27 cellular contexts compared by ENCODE assay signal in genomic region chr17:41823580-41823979, GRCh38. TPM values are rescaled to one million over a fixed set of nuclear protein-coding genes. Genes with fewer than 3 reads are reported as not detected.
DNase-seq lines count a peak whose midpoint lies in the region; ATAC-seq, FAIRE-seq and TF ChIP-seq lines count a peak whose summit lies in the region.
"Had no signal": no experiment of that assay in that cellular context is flagged by ENCODE, and none has a peak within 500 bp of the region (broad histone marks: within the 10 kb centered on the region; RNA-seq: fewer than 3 reads in every experiment).

No MANE protein-coding gene starts in this region.

- H3K27me3 ChIP-seq in GM23338 (ENCODE audit: insufficient read depth), result no peaks in the 10 kb centered on the region
- H3K27me3 ChIP-seq in WERI-Rb-1 (ENCODE audit: insufficient read depth, low read depth, severe bottlenecking), result no peaks in the 10 kb centered on the region
- no peaks in the 10 kb centered on the region for H3K27me3 ChIP-seq in body of pancreas
- H3K27me3 ChIP-seq: MG63, SJSA1 had no signal

- CTCF ChIA-PET in A549 (lab: Yijun Ruan, JAX), result interaction anchor here (0.7 to 3.6 kb wide), 6 partner anchors 9 to 41 kb away, joined by 3 to 14 read pairs (median 5); partner anchors contain the start of genes FKBP10, JUP and P3H4

- H3K36me3 Mint-ChIP-seq in GM23338 (ENCODE audit: low read depth), result peaks cover 58% of the 10 kb centered on the region
- peaks cover 25% of the 10 kb centered on the region for H3K36me3 Mint-ChIP-seq in nephron progenitor cell (ENCODE audit: low read depth)
- H3K36me3 Mint-ChIP-seq in activated T-cell treated with anti-CD3 and anti-CD28 coated beads, Interleukin-2, amount 50 U/mL, for 4 hours (ENCODE audit: insufficient read depth), result no peaks in the 10 kb centered on the region

- H3K4me2 ChIP-seq in A549, result no peak overlapping the region
- H3K4me2 ChIP-seq in GM23338, result no peak overlapping the region

- H3K27me3 Mint-ChIP-seq in GM23338 (ENCODE audit: insufficient read depth, low read depth, poor library complexity) (peaks cover 18% of the 10 kb centered on the region), nephron progenitor cell (ENCODE audit: low read depth, poor library complexity) (no peaks in the 10 kb centered on the region)
- no peaks in the 10 kb centered on the region for H3K27me3 Mint-ChIP-seq in activated T-cell treated with anti-CD3 and anti-CD28 coated beads, Interleukin-2, amount 50 U/mL, for 4 hours (ENCODE audit: low read depth)

- ATAC-seq in A549, result no peak; a peak in 1 of 6 replicates
- no peak for ATAC-seq in GM23338
- ATAC-seq in activated T-cell treated with anti-CD3 and anti-CD28 coated beads, Interleukin-2, amount 50 U/mL, for 4 hours, result no peak
- ATAC-seq in body of pancreas, result no peak

- H3K9me3 Mint-ChIP-seq in GM23338, result no peaks in the 10 kb centered on the region
- H3K9me3 Mint-ChIP-seq in nephron progenitor cell, result no peaks in the 10 kb centered on the region
- H3K9me3 Mint-ChIP-seq in activated T-cell treated with anti-CD3 and anti-CD28 coated beads, Interleukin-2, amount 50 U/mL, for 4 hours, result no peaks in the 10 kb centered on the region
- H3K9me3 Mint-ChIP-seq: CD8-positive, alpha-beta memory T cell; HFFc6; IgD-negative memory B cell had no signal

- no peaks in the 10 kb centered on the region for H3K9me2 ChIP-seq in GM23338 (ENCODE audit: insufficient read depth)

- H3K4me1 Mint-ChIP-seq in GM23338 (peaks cover 11% of the 10 kb centered on the region), nephron progenitor cell (peaks cover 47% of the 10 kb centered on the region)
- H3K4me1 Mint-ChIP-seq in activated T-cell treated with anti-CD3 and anti-CD28 coated beads, Interleukin-2, amount 50 U/mL, for 4 hours (ENCODE audit: low read depth), result no peaks in the 10 kb centered on the region
- H3K4me1 Mint-ChIP-seq: CD8-positive, alpha-beta memory T cell; IgD-negative memory B cell had no signal

- DNase-seq in A549 (ENCODE audit: low read depth in 1 of 2, low spot score in 1 of 2) (no peak), GM23338 (ENCODE audit: low spot score) (no peak), WERI-Rb-1 (peak; percentile 96), nephron progenitor cell (no peak), NCI-H748 (lab: John Stamatoyannopoulos, UW; ENCODE audit: unreplicated experiment) (no peak), body of pancreas (no peak)
- no peak for DNase-seq in activated T-cell treated with anti-CD3 and anti-CD28 coated beads, Interleukin-2, amount 50 U/mL, for 4 hours
- DNase-seq: ACHN; C1 segment of cervical spinal cord; CD8-positive, alpha-beta memory T cell; HFFc6; Kasumi-1; MG63; NCI-H1048; NCI-H1436 treated with DMSO at 0.1 percent for 48 hours; NCI-H2029; NCI-H2171; NCI-H446; NCI-H526 treated with DMSO at 0.1 percent for 48 hours; NK-92 treated with Interleukin-12 subunit alpha and Interleukin-12 subunit beta, amount 100 ng/mL, for 24 hours; SW 1271 had no signal

- POLR2A ChIA-PET in A549 (lab: Yijun Ruan, JAX), result interaction anchor here (1.1 to 2.2 kb wide), 2 partner anchors 11 to 42 kb away, joined by 4 to 8 read pairs; partner anchors contain the start of genes FKBP10, KLHL11 and P3H4

- H3K4me3 Mint-ChIP-seq in GM23338 (no peak overlapping the region), nephron progenitor cell (no peak overlapping the region)
- H3K4me3 Mint-ChIP-seq in activated T-cell treated with anti-CD3 and anti-CD28 coated beads, Interleukin-2, amount 50 U/mL, for 4 hours, result no peak overlapping the region
- H3K4me3 Mint-ChIP-seq: HFFc6, IgD-negative memory B cell had no signal

- no peak for TF ChIP-seq RAD21 in A549 (conservative IDR thresholded peaks at IDR 0.05 in 1 of 2, IDR thresholded peaks at IDR 0.05 in 1 of 2)

- H4K20me1 ChIP-seq in GM23338 (replicated peaks; ENCODE audit: insufficient read depth), result no peaks in the 10 kb centered on the region; the same call in 1 of the 2 replicates

- TF ChIP-seq POLR2A in A549 (IDR thresholded peaks at IDR 0.05; ENCODE audit: low read length) (no peak), body of pancreas (IDR thresholded peaks at IDR 0.05) (no peak)

- no peak overlapping the region for H3K27ac ChIP-seq in A549
- 0 out of 2 replicates have a peak overlapping the region, but pooled peaks have one; percentile 26 for H3K27ac ChIP-seq in GM23338 (ENCODE audit: low read depth)
- peak overlapping the region; percentile 80 for H3K27ac ChIP-seq in WERI-Rb-1
- no peak overlapping the region for H3K27ac ChIP-seq in body of pancreas
- H3K27ac ChIP-seq: HL-60, SJSA1 had no signal

- no peaks in the 10 kb centered on the region for H3K79me2 ChIP-seq in GM23338 (replicated peaks; ENCODE audit: insufficient read depth)

- TF ChIP-seq CTCF in A549 (IDR thresholded peaks at IDR 0.05), result no peak
- TF ChIP-seq CTCF in GM23338 (conservative IDR thresholded peaks at IDR 0.05; ENCODE audit: low read depth in 2 of 2), result no peak
- TF ChIP-seq CTCF in WERI-Rb-1 (IDR thresholded peaks at IDR 0.05; ENCODE audit: low read depth, low read length), result no peak
- TF ChIP-seq CTCF in nephron progenitor cell (IDR thresholded peaks at IDR 0.05), result no peak
- no peak for TF ChIP-seq CTCF in body of pancreas (IDR thresholded peaks at IDR 0.05)

- H3K9me3 ChIP-seq in A549 (no peaks in the 10 kb centered on the region), WERI-Rb-1 (ENCODE audit: severe bottlenecking) (no peaks in the 10 kb centered on the region), body of pancreas (no peaks in the 10 kb centered on the region)
- H3K9me3 ChIP-seq: MG63, SJSA1 had no signal

- H3F3A ChIP-seq in GM23338 (replicated peaks; ENCODE audit: low read depth), result peaks cover 6% of the 10 kb centered on the region; the same call in 1 of the 2 replicates

- FAIRE-seq in A549 (lab: Jason Lieb, UNC), result no peak

- 92% methylated on average over 7 of the region's 7 CpGs for WGBS in A549 (ENCODE audit: missing lambda C conversion rate)
- 87 to 94% methylated on average over 7 of the region's 7 CpGs for WGBS in body of pancreas, 2 donors

- H3K36me3 ChIP-seq in GM23338 (ENCODE audit: insufficient read depth) (peaks cover 4% of the 10 kb centered on the region), WERI-Rb-1 (peaks cover 77% of the 10 kb centered on the region), body of pancreas (replicated peaks in 1 of 2; ENCODE audit: insufficient read depth in 1 of 2, low read depth in 2 of 2) (no peaks in the 10 kb centered on the region)

- TF ChIP-seq EP300 in A549 (IDR thresholded peaks at IDR 0.05), result no peak

- H3K4me1 ChIP-seq in A549, result no peaks in the 10 kb centered on the region
- peaks cover 12% of the 10 kb centered on the region for H3K4me1 ChIP-seq in GM23338 (ENCODE audit: insufficient read depth)
- H3K4me1 ChIP-seq in body of pancreas, result no peaks in the 10 kb centered on the region
- H3K4me1 ChIP-seq: SJSA1 had no signal

- H3K27ac Mint-ChIP-seq in GM23338 (no peak overlapping the region), nephron progenitor cell (peak overlapping the region; percentile 39)
- H3K27ac Mint-ChIP-seq: IgD-negative memory B cell had no signal

- H3K4me3 ChIP-seq in A549 (no peak overlapping the region), GM23338 (no peak overlapping the region), WERI-Rb-1 (ENCODE audit: low read depth, low read length) (peak overlapping the region; percentile 7), body of pancreas (no peak overlapping the region)
- H3K4me3 ChIP-seq: MG63, SJSA1 had no signal

- no peak overlapping the region for H2AFZ ChIP-seq in GM23338

- intact Hi-C loops in body of pancreas (cut with DNase I), result no loop called here

RNA-seq across cellular contexts. Expression of gene FKBP10, which starts 10.8 kb away (rescaled TPM):
- polyA plus RNA-seq in A549 (2011; rRNA removed), result 109 and 112 TPM in 2 replicates
- polyA plus RNA-seq in A549 (2012; cell fraction: cytosol; rRNA removed), result 159 and 188 TPM in 2 replicates
- polyA plus RNA-seq in A549 (2012; cell fraction: nucleus; rRNA removed), result 819 and 928 TPM in 2 replicates
- polyA plus RNA-seq in A549 (2017; fragmentation: RNase III; extraction: RNeasy Plus Mini Kit Qiagen cat#74134 plus additional on column Dnase treatment), result 109 to 121 TPM (median 119 TPM) in 3 replicates
- 95.2 and 115 TPM in 2 replicates for polyA minus RNA-seq in A549 (2011; rRNA and poly(A)+ RNA removed)
- 137 and 151 TPM in 2 replicates for total RNA-seq in GM23338 (2014; rRNA removed; shearing (Covaris generic))
- 26.2 and 32.2 TPM in 2 replicates for polyA plus RNA-seq in GM23338 (2016; fragmentation: Nextera tagmentation; extraction: Ambion mirVana)
- 1 to 10 TPM in 1 of 3 donors, under 1 TPM in 2; 0.68 to 1.2 (median 0.76) TPM for total RNA-seq in activated T-cell treated with anti-CD3 and anti-CD28 coated beads, Interleukin-2, amount 50 U/mL, for 4 hours
- total RNA-seq in body of pancreas, result 10 to 100 TPM; 22.3 to 33.6 TPM
- polyA plus RNA-seq: CD8-positive, alpha-beta memory T cell; IgD-negative memory B cell had no signal

RNA-seq across cellular contexts. Expression of gene P3H4, which starts 11.8 kb away (rescaled TPM):
- polyA plus RNA-seq in A549 (2011; rRNA removed), result 32.1 and 36.0 TPM in 2 replicates
- 61.6 and 63.9 TPM in 2 replicates for polyA plus RNA-seq in A549 (2012; cell fraction: cytosol; rRNA removed)
- 42.3 and 56.5 TPM in 2 replicates for polyA plus RNA-seq in A549 (2012; cell fraction: nucleus; rRNA removed)
- 41.6 to 62.1 TPM (median 52.8 TPM) in 3 replicates for polyA plus RNA-seq in A549 (2017; fragmentation: RNase III; extraction: RNeasy Plus Mini Kit Qiagen cat#74134 plus additional on column Dnase treatment)
- polyA minus RNA-seq in A549 (2011; rRNA and poly(A)+ RNA removed), result 24.5 and 24.7 TPM in 2 replicates
- total RNA-seq in GM23338 (2014; rRNA removed; shearing (Covaris generic)), result 27.9 and 33.3 TPM in 2 replicates
- 16.0 and 17.0 TPM in 2 replicates for polyA plus RNA-seq in GM23338 (2016; fragmentation: Nextera tagmentation; extraction: Ambion mirVana)
- total RNA-seq in activated T-cell treated with anti-CD3 and anti-CD28 coated beads, Interleukin-2, amount 50 U/mL, for 4 hours, result 1 to 10 TPM; 2.0 to 3.6 (median 2.5) TPM
- 10 to 100 TPM; 18.4 to 22.7 TPM for total RNA-seq in body of pancreas

RNA-seq across cellular contexts. Expression of gene NT5C3B, which starts 12.5 kb away (rescaled TPM):
- polyA plus RNA-seq in A549 (2011; rRNA removed) (167 and 171 TPM in 2 replicates), A549 (2017; fragmentation: RNase III; extraction: RNeasy Plus Mini Kit Qiagen cat#74134 plus additional on column Dnase treatment) (109 to 118 TPM (median 114 TPM) in 3 replicates), GM23338 (2016; fragmentation: Nextera tagmentation; extraction: Ambion mirVana) (58.2 and 59.1 TPM in 2 replicates)
- polyA plus RNA-seq in A549 (2012; cell fraction: cytosol; rRNA removed), result 123 and 126 TPM in 2 replicates
- 81.6 and 83.4 TPM in 2 replicates for polyA plus RNA-seq in A549 (2012; cell fraction: nucleus; rRNA removed)
- polyA minus RNA-seq in A549 (2011; rRNA and poly(A)+ RNA removed), result 75.3 and 79.7 TPM in 2 replicates
- total RNA-seq in GM23338 (2014; rRNA removed; shearing (Covaris generic)), result 68.9 and 78.3 TPM in 2 replicates
- total RNA-seq in activated T-cell treated with anti-CD3 and anti-CD28 coated beads, Interleukin-2, amount 50 U/mL, for 4 hours, result 10 to 100 TPM; 29.7 to 53.6 (median 41.9) TPM
- 10 to 100 TPM; 43.1 to 46.5 TPM for total RNA-seq in body of pancreas

RNA-seq across cellular contexts. Expression of gene KLHL10, which starts 14.0 kb away (rescaled TPM):
- polyA plus RNA-seq in A549 (2011; rRNA removed) (0.13 and 0.19 TPM in 2 replicates), A549 (2017; fragmentation: RNase III; extraction: RNeasy Plus Mini Kit Qiagen cat#74134 plus additional on column Dnase treatment) (0.04 to 0.12 TPM (median 0.05 TPM) in 3 replicates), GM23338 (2016; fragmentation: Nextera tagmentation; extraction: Ambion mirVana) (0.13 TPM in 1 of 2 replicates, not detected in the other)
- polyA plus RNA-seq in A549 (2012; cell fraction: cytosol; rRNA removed), result 0.06 and 0.09 TPM in 2 replicates
- polyA plus RNA-seq in A549 (2012; cell fraction: nucleus; rRNA removed), result 0.05 and 0.08 TPM in 2 replicates
- polyA minus RNA-seq in A549 (2011; rRNA and poly(A)+ RNA removed), result 0.54 TPM in 1 of 2 replicates, not detected in the other
- 0.27 and 0.42 TPM in 2 replicates for total RNA-seq in GM23338 (2014; rRNA removed; shearing (Covaris generic))
- total RNA-seq in activated T-cell treated with anti-CD3 and anti-CD28 coated beads, Interleukin-2, amount 50 U/mL, for 4 hours, result not detected
- not detected for total RNA-seq in body of pancreas
- total RNA-seq: CD8-positive, alpha-beta memory T cell; H4; HFFc6; HT1080; OCI-LY7; SJSA1 had no signal

RNA-seq across cellular contexts. Expression of gene JUP, which starts 37.1 kb away (rescaled TPM):
- polyA plus RNA-seq in A549 (2011; rRNA removed) (54.8 and 110 TPM in 2 replicates), A549 (2017; fragmentation: RNase III; extraction: RNeasy Plus Mini Kit Qiagen cat#74134 plus additional on column Dnase treatment) (63.3 to 127 TPM (median 107 TPM) in 3 replicates), GM23338 (2016; fragmentation: Nextera tagmentation; extraction: Ambion mirVana) (45.5 and 47.2 TPM in 2 replicates)
- polyA plus RNA-seq in A549 (2012; cell fraction: cytosol; rRNA removed), result 93.3 and 130 TPM in 2 replicates
- 256 and 307 TPM in 2 replicates for polyA plus RNA-seq in A549 (2012; cell fraction: nucleus; rRNA removed)
- polyA minus RNA-seq in A549 (2011; rRNA and poly(A)+ RNA removed), result 102 and 136 TPM in 2 replicates
- 160 and 177 TPM in 2 replicates for total RNA-seq in GM23338 (2014; rRNA removed; shearing (Covaris generic))
- total RNA-seq in activated T-cell treated with anti-CD3 and anti-CD28 coated beads, Interleukin-2, amount 50 U/mL, for 4 hours, result under 1 TPM; 0.86 to 0.98 (median 0.92) TPM
- 10 to 100 TPM; 67.9 to 85.4 TPM for total RNA-seq in body of pancreas
- polyA plus RNA-seq: CD8-positive, alpha-beta memory T cell had no signal

Comparison
In these comparisons a context has a peak if more than half of its experiments do, and no peak if none do; other contexts are left out.
1. H3K27ac ChIP-seq: peak in GM23338 (single experiment) and WERI-Rb-1 (single experiment); none in A549 (0 of 2) and body of pancreas (0 of 4).
2. RNA of gene FKBP10, which starts 10.8 kb away (total RNA-seq): 137 to 151 TPM in GM23338 and 22.3 to 33.6 TPM in body of pancreas; 0.68 to 1.2 TPM in activated T-cell treated with anti-CD3 and anti-CD28 coated beads, Interleukin-2, amount 50 U/mL, for 4 hours; every median in the first group is over 10 times any median in the second.